In the genomic region with DNA sequence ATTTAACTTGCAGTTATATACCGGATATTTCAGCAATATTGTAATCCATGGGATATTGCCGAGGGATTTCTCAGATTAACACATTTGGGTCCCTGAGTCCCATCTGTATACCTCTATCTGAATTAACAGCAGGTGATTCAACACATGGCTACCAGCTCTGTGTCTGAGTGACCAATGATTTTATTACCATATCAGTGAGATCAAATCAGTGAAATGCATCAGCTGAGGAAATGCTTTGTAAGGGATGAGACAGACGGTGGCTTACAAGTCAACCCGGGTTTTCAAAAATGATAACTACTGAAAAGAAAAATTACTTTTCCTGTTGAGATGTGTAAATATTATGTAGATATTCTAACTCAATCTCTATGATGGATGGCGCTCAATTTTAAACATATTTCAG, we compare ENCODE assay signal across 7 cellular contexts.
"Had no signal": no experiment of that assay in that cellular context is flagged by ENCODE, and none has a peak within 500 bp of the region (broad histone marks: within the 10 kb centered on the region; RNA-seq: fewer than 3 reads in every experiment).

No MANE protein-coding gene starts in this region.

- H3K36me3 ChIP-seq: brain microvascular endothelial cell, cardiac muscle cell, Peyer's patch, SJCRH30 had no signal

- DNase-seq: activated CD4-positive, CD25-positive, alpha-beta regulatory T cell; activated gamma-delta T cell had no signal

- H3K27me3 ChIP-seq: brain microvascular endothelial cell, cardiac muscle cell, Peyer's patch had no signal

- H3K9me3 ChIP-seq: Peyer's patch, SJCRH30 had no signal

- H3K27ac ChIP-seq: brain microvascular endothelial cell, cardiac muscle cell, Peyer's patch, RWPE1, SJCRH30 had no signal

- H3K4me3 ChIP-seq: cardiac muscle cell, Peyer's patch, SJCRH30 had no signal

- H3K4me1 ChIP-seq: SJCRH30 had no signal
